Comparison of ENCODE assay signal across 16 cellular contexts in the genomic region with DNA sequence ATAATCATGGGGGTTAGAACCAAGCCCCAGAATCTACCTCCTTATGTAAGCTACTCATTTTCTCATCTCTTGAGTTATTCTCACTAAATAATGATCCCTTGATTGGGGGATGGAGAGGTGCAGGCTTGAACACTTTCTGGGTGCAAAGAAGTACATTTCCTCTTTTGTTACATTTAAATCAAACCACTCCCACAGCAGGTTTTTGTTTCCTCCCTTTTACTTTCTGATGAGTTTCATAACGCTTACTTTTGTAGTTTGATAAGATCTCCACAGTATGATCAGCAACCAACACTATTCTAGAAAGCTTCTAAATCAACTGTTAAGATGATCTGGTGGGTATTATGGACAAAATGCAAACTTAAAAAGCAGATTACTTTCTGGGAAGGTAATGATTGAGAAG. TPM values are rescaled to one million over a fixed set of nuclear protein-coding genes. Genes with fewer than 3 reads are reported as not detected.
DNase-seq lines count a peak whose midpoint lies in the region; ATAC-seq lines count a peak whose summit lies in the region.
"Had no signal": no experiment of that assay in that cellular context is flagged by ENCODE, and none has a peak within 500 bp of the region (broad histone marks: within the 10 kb centered on the region; RNA-seq: fewer than 3 reads in every experiment).

No MANE protein-coding gene starts in this region.

- H3K4me1 Mint-ChIP-seq in activated T-cell treated with anti-CD3 and anti-CD28 coated beads, Interleukin-2, amount 50 U/mL, for 4 hours (ENCODE audit: low read depth) = peaks cover 79% of the 10 kb centered on the region
- H3K4me1 Mint-ChIP-seq in activated naive CD8-positive, alpha-beta T cell treated with anti-CD3 and anti-CD28 coated beads, Interleukin-2, amount 50 U/mL, for 24 hours = peaks cover 93% of the 10 kb centered on the region

- no peaks in the 10 kb centered on the region for H3K9me3 ChIP-seq in thymus (ENCODE audit: control insufficient read depth)
- H3K9me3 ChIP-seq: breast epithelium, gastroesophageal sphincter, tibial nerve had no signal

- no peak overlapping the region for H3K4me3 ChIP-seq in thymus (ENCODE audit: low read length)
- H3K4me3 ChIP-seq: breast epithelium, gastroesophageal sphincter, K562, tibial nerve had no signal

- H3K27ac Mint-ChIP-seq in activated naive CD8-positive, alpha-beta T cell treated with anti-CD3 and anti-CD28 coated beads, Interleukin-2, amount 50 U/mL, for 24 hours = peak overlapping the region; percentile 79

- peak; percentile 75 to 84 for ATAC-seq in activated T-cell treated with anti-CD3 and anti-CD28 coated beads, Interleukin-2, amount 50 U/mL, for 4 hours
- ATAC-seq in activated naive CD8-positive, alpha-beta T cell treated with anti-CD3 and anti-CD28 coated beads, Interleukin-2, amount 50 U/mL, for 24 hours = peak; percentile 42
- ATAC-seq in left ventricle myocardium superior = no peak
- ATAC-seq: gastroesophageal sphincter, K562 had no signal

- peaks cover 10% of the 10 kb centered on the region for H3K36me3 Mint-ChIP-seq in activated T-cell treated with anti-CD3 and anti-CD28 coated beads, Interleukin-2, amount 50 U/mL, for 4 hours (ENCODE audit: insufficient read depth)
- H3K36me3 Mint-ChIP-seq in activated naive CD8-positive, alpha-beta T cell treated with anti-CD3 and anti-CD28 coated beads, Interleukin-2, amount 50 U/mL, for 24 hours (ENCODE audit: low read depth) = peaks cover 16% of the 10 kb centered on the region

- intact Hi-C loops in left ventricle myocardium superior (cut with micrococcal nuclease) = no loop called here

- DNase-seq in activated T-cell treated with anti-CD3 and anti-CD28 coated beads, Interleukin-2, amount 50 U/mL, for 4 hours = no peak
- DNase-seq in activated T-cell treated with anti-CD3 and anti-CD28 coated beads for 4 hours (no peak), NOMO-1 treated with dmso at 0.1 percent for 144 hours (lab: John Stamatoyannopoulos, UW; ENCODE audit: unreplicated experiment) (peak; percentile 8), NCI-H2196 treated with DMSO at 0.1 percent for 48 hours (lab: John Stamatoyannopoulos, UW; ENCODE audit: unreplicated experiment) (no peak), NCI-H1930 (lab: John Stamatoyannopoulos, UW) (no peak), left ventricle myocardium superior (no peak)
- DNase-seq in activated naive CD8-positive, alpha-beta T cell treated with anti-CD3 and anti-CD28 coated beads, Interleukin-2, amount 50 U/mL, for 24 hours = no peak
- DNase-seq: ACHN, DMS153, NCI-H2029 treated with DMSO at 0.1 percent for 48 hours had no signal

- peak overlapping the region; percentile 91 for H3K27ac ChIP-seq in thymus (ENCODE audit: low read depth)
- H3K27ac ChIP-seq: breast epithelium, gastroesophageal sphincter, parathyroid adenoma had no signal

- no peaks in the 10 kb centered on the region for H3K27me3 ChIP-seq in thymus (ENCODE audit: control insufficient read depth, insufficient read depth)
- H3K27me3 ChIP-seq: breast epithelium, gastroesophageal sphincter, tibial nerve had no signal

- no peaks in the 10 kb centered on the region for H3K36me3 ChIP-seq in thymus (ENCODE audit: control insufficient read depth, insufficient read depth)
- H3K36me3 ChIP-seq: breast epithelium had no signal

- no peaks in the 10 kb centered on the region for H3K9me3 Mint-ChIP-seq in activated T-cell treated with anti-CD3 and anti-CD28 coated beads, Interleukin-2, amount 50 U/mL, for 4 hours
- peaks cover 4% of the 10 kb centered on the region for H3K9me3 Mint-ChIP-seq in activated naive CD8-positive, alpha-beta T cell treated with anti-CD3 and anti-CD28 coated beads, Interleukin-2, amount 50 U/mL, for 24 hours

- H3K27me3 Mint-ChIP-seq in activated T-cell treated with anti-CD3 and anti-CD28 coated beads, Interleukin-2, amount 50 U/mL, for 4 hours (ENCODE audit: low read depth) = no peaks in the 10 kb centered on the region
- H3K27me3 Mint-ChIP-seq in activated naive CD8-positive, alpha-beta T cell treated with anti-CD3 and anti-CD28 coated beads, Interleukin-2, amount 50 U/mL, for 24 hours = no peaks in the 10 kb centered on the region

- WGBS in thymus = 6% methylated on average over 1 of the region's 1 CpG

- peak overlapping the region; percentile 33 for H3K4me3 Mint-ChIP-seq in activated T-cell treated with anti-CD3 and anti-CD28 coated beads, Interleukin-2, amount 50 U/mL, for 4 hours
- peak overlapping the region; percentile 39 for H3K4me3 Mint-ChIP-seq in activated naive CD8-positive, alpha-beta T cell treated with anti-CD3 and anti-CD28 coated beads, Interleukin-2, amount 50 U/mL, for 24 hours

- peaks cover 14% of the 10 kb centered on the region for H3K4me1 ChIP-seq in thymus (ENCODE audit: control insufficient read depth, insufficient read depth, low read length)
- H3K4me1 ChIP-seq: breast epithelium, gastroesophageal sphincter, parathyroid adenoma, tibial nerve had no signal

RNA-seq across cellular contexts. Expression of gene VCPKMT, which starts 20.5 kb away (rescaled TPM):
- 10 to 100 TPM; 16.0 to 21.8 (median 19.4) TPM for total RNA-seq in activated T-cell treated with anti-CD3 and anti-CD28 coated beads, Interleukin-2, amount 50 U/mL, for 4 hours
- 48.3 TPM for polyA plus RNA-seq in thymus
- 3.0 TPM for total RNA-seq in left ventricle myocardium superior
